Comparison of ENCODE assay signal across 9 cellular contexts in the genomic region with DNA sequence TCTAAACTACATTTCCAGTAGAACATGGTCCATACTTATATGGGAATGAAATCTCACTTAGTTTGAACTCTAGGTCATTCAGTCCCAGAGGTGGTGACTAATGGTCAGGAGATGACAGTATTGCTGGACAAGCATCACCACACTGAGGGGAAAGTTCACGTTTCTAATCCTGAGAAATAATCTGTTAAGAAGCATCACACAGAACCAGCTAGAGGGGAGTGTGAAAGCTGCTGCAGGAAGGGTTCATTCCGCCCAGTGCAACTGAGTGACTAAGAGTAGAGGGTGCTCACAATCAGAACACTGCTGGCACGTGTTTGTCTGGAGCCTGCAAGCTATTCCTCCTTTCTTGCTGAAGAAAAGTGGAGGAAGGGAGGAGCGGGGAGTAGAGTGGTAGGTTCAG. TPM values are rescaled to one million over a fixed set of nuclear protein-coding genes. Genes with fewer than 3 reads are reported as not detected.
DNase-seq lines count a peak whose midpoint lies in the region; ATAC-seq and TF ChIP-seq lines count a peak whose summit lies in the region.
"Had no signal": no experiment of that assay in that cellular context is flagged by ENCODE, and none has a peak within 500 bp of the region (broad histone marks: within the 10 kb centered on the region; RNA-seq: fewer than 3 reads in every experiment).

No MANE protein-coding gene starts in this region.

- ATAC-seq in PC-3 (no peak), thoracic aorta (ENCODE audit: insufficient number of reproducible peaks, low FRiP score, low read depth) (peak; percentile 24)
- ATAC-seq: stimulated activated naive B cell treated with anti-CD40 and anti-IgM and Interleukin-4, amounts not matched to agents 10 μg/mL and 1 μg/mL and 100 μg/mL, for 72 hours had no signal

- no peak for DNase-seq in PC-3
- no peak for DNase-seq in endothelial cell (ENCODE audit: low spot score)
- DNase-seq in mesothelial cell of epicardium (ENCODE audit: low spot score in 2 of 2, unreplicated experiment in 2 of 2), result no peak
- no peak for DNase-seq in thoracic aorta (ENCODE audit: low spot score)
- no peak for DNase-seq in nucleus accumbens (lab: John Stamatoyannopoulos, UW)
- DNase-seq in activated T-cell treated with anti-CD3 and anti-CD28 coated beads, Interleukin-2, amount 50 U/mL, for 48 hours, result no peak
- DNase-seq in COLO668 (lab: John Stamatoyannopoulos, UW; ENCODE audit: unreplicated experiment), result no peak
- DNase-seq in islet precursor cell, result no peak
- DNase-seq: stimulated activated naive B cell treated with anti-CD40 and anti-IgM and Interleukin-4, amounts not matched to agents 10 μg/mL and 1 μg/mL and 100 μg/mL, for 72 hours had no signal

- H3K4me1 Mint-ChIP-seq in endothelial cell (ENCODE audit: unreplicated experiment) (peaks cover 80% of the 10 kb centered on the region), mesothelial cell of epicardium (peaks cover 57% of the 10 kb centered on the region)

- POLR2A ChIA-PET in PC-3 (lab: Charles Lee; ENCODE audit: unreplicated experiment), result no interaction called here

- H3K9me3 Mint-ChIP-seq in endothelial cell (ENCODE audit: unreplicated experiment), result no peaks in the 10 kb centered on the region
- no peaks in the 10 kb centered on the region for H3K9me3 Mint-ChIP-seq in mesothelial cell of epicardium
- H3K9me3 Mint-ChIP-seq: stimulated activated naive B cell treated with anti-CD40 and anti-IgM and Interleukin-4, amounts not matched to agents 10 μg/mL and 1 μg/mL and 100 μg/mL, for 72 hours had no signal

- intact Hi-C loops in PC-3 (cut with micrococcal nuclease), result no loop called here

- H3K27me3 ChIP-seq in PC-3 (ENCODE audit: low read length) (no peaks in the 10 kb centered on the region), thoracic aorta (replicated peaks; ENCODE audit: insufficient read depth) (no peaks in the 10 kb centered on the region)

- peaks cover 33% of the 10 kb centered on the region for H3K4me1 ChIP-seq in PC-3 (ENCODE audit: insufficient read depth, low read length)
- peaks cover 41 to 53% of the 10 kb centered on the region in 2 donors for H3K4me1 ChIP-seq in thoracic aorta (ENCODE audit: control insufficient read depth in 1 of 2, low read depth in 2 of 2)

- H3K9me2 ChIP-seq in PC-3 (replicated peaks; ENCODE audit: low read length), result no peaks in the 10 kb centered on the region

- no TSS peak for BruUV-seq in PC-3 (replicated peaks; lab: Mats Ljungman, UMichigan)

- peak overlapping the region; percentile 80; the same call in 1 of the 2 replicates for H3K4me2 ChIP-seq in PC-3 (ENCODE audit: low read length)

- CTCF ChIA-PET in PC-3 (lab: Charles Lee), result no interaction called here

- TF ChIP-seq CTCF in PC-3 (conservative IDR thresholded peaks at IDR 0.05; ENCODE audit: low read depth, low read length) (no peak), endothelial cell (IDR thresholded peaks at IDR 0.05; ENCODE audit: unreplicated experiment) (no peak), mesothelial cell of epicardium (IDR thresholded peaks at IDR 0.05; ENCODE audit: unreplicated experiment) (no peak), thoracic aorta (IDR thresholded peaks at IDR 0.05) (no peak)

- H2AFZ ChIP-seq in PC-3 (ENCODE audit: low read length), result no peak overlapping the region

- peaks cover 48% of the 10 kb centered on the region for H3K79me2 ChIP-seq in PC-3 (ENCODE audit: low read length)

- H3K4me3 Mint-ChIP-seq in endothelial cell (ENCODE audit: unreplicated experiment) (peak overlapping the region; percentile 96), mesothelial cell of epicardium (peak overlapping the region; percentile 65)
- H3K4me3 Mint-ChIP-seq: stimulated activated naive B cell treated with anti-CD40 and anti-IgM and Interleukin-4, amounts not matched to agents 10 μg/mL and 1 μg/mL and 100 μg/mL, for 72 hours had no signal

- no peak overlapping the region for H3K9ac ChIP-seq in PC-3 (ENCODE audit: low read length)

- H3K27me3 Mint-ChIP-seq in endothelial cell (ENCODE audit: unreplicated experiment) (peaks cover 17% of the 10 kb centered on the region), mesothelial cell of epicardium (ENCODE audit: low read depth) (no peaks in the 10 kb centered on the region)

- H3K9me3 ChIP-seq in PC-3 (ENCODE audit: low read length) (no peaks in the 10 kb centered on the region), thoracic aorta (no peaks in the 10 kb centered on the region)

- H4K20me1 ChIP-seq in PC-3 (ENCODE audit: low read length), result no peaks in the 10 kb centered on the region

- peaks cover 65% of the 10 kb centered on the region for H3K36me3 Mint-ChIP-seq in endothelial cell (ENCODE audit: low read depth, unreplicated experiment)
- H3K36me3 Mint-ChIP-seq in mesothelial cell of epicardium, result no peaks in the 10 kb centered on the region

- H3K27ac ChIP-seq in PC-3 (ENCODE audit: low read length) (no peak overlapping the region), thoracic aorta (peak overlapping the region; percentile 74 to 97)

- no peak overlapping the region for H3K4me3 ChIP-seq in PC-3 (ENCODE audit: low read length)
- H3K4me3 ChIP-seq in thoracic aorta, result peak overlapping the region; percentile 95

- H3K27ac Mint-ChIP-seq in endothelial cell (ENCODE audit: unreplicated experiment), result peak overlapping the region; percentile 76
- no peak overlapping the region for H3K27ac Mint-ChIP-seq in mesothelial cell of epicardium
- H3K27ac Mint-ChIP-seq: stimulated activated naive B cell treated with anti-CD40 and anti-IgM and Interleukin-4, amounts not matched to agents 10 μg/mL and 1 μg/mL and 100 μg/mL, for 72 hours had no signal

- no peaks in the 10 kb centered on the region for H3K36me3 ChIP-seq in PC-3 (ENCODE audit: low read depth, low read length)
- no peaks in the 10 kb centered on the region for H3K36me3 ChIP-seq in thoracic aorta

- H3F3A ChIP-seq in PC-3 (ENCODE audit: low read length, unreplicated experiment), result no peaks in the 10 kb centered on the region

RNA-seq across cellular contexts. Expression of gene COL4A1, which starts 2.7 kb away (rescaled TPM):
- 35.7 and 48.7 TPM in 2 replicates for total RNA-seq in PC-3 (2014; rRNA removed)
- 2,720 TPM for total RNA-seq in endothelial cell (ENCODE audit: unreplicated experiment)
- total RNA-seq in mesothelial cell of epicardium, result 341 to 362 TPM (median 347 TPM) in 3 replicates
- 100 to 1,000 TPM; 505 to 852 TPM for total RNA-seq in thoracic aorta

RNA-seq across cellular contexts. Expression of gene COL4A2, which starts 2.8 kb away (rescaled TPM):
- 74.5 and 127 TPM in 2 replicates for total RNA-seq in PC-3 (2014; rRNA removed)
- 1,556 TPM for total RNA-seq in endothelial cell (ENCODE audit: unreplicated experiment)
- 432 to 469 TPM (median 449 TPM) in 3 replicates for total RNA-seq in mesothelial cell of epicardium
- 1,000 to 10,000 TPM in 1 of 2 donors, 100 to 1,000 TPM in 1; 999 to 1,135 TPM for total RNA-seq in thoracic aorta
